ENCODE assay signal across 14 cellular contexts in genomic region chr1:111563619-111564018, GRCh38. TPM values are rescaled to one million over a fixed set of nuclear protein-coding genes. Genes with fewer than 3 reads are reported as not detected.
A peak's percentile ranks its signal among the peaks of the same experiment; 100 is the strongest.
DNase-seq lines count a peak whose midpoint lies in the region; ATAC-seq, FAIRE-seq and TF ChIP-seq lines count a peak whose summit lies in the region.
"Had no signal": no experiment of that assay in that cellular context is flagged by ENCODE, and none has a peak within 500 bp of the region (broad histone marks: within the 10 kb centered on the region; RNA-seq: fewer than 3 reads in every experiment).

No MANE protein-coding gene starts in this region.

- FAIRE-seq in GM19239 (lab: Jason Lieb, UNC), result no peak
- FAIRE-seq: pancreas had no signal

- ATAC-seq in GM18870 (IDR thresholded peaks at IDR 0.05; ENCODE audit: unreplicated experiment), result no peak
- ATAC-seq: stimulated activated memory B cell treated with anti-CD40 and anti-IgM and Interleukin-4, amounts not matched to agents 10 μg/mL and 1 μg/mL and 100 μg/mL, for 72 hours had no signal

- no peaks in the 10 kb centered on the region for H3K27me3 ChIP-seq in kidney epithelial cell (ENCODE audit: control insufficient read depth, insufficient read depth, low read length)
- H3K27me3 ChIP-seq: BLaER1 treated with 17β-estradiol and CSF1 and Interleukin-3, amounts not matched to agents 10 nM and 100 nM; cardiac muscle cell; pancreas had no signal

- no peaks in the 10 kb centered on the region for H3K36me3 ChIP-seq in kidney epithelial cell (ENCODE audit: control insufficient read depth, insufficient read depth, low read length)
- H3K36me3 ChIP-seq: BLaER1 treated with 17β-estradiol and CSF1 and Interleukin-3, amounts not matched to agents 10 nM and 100 nM; cardiac muscle cell; pancreas had no signal

- TF ChIP-seq CTCF in kidney epithelial cell (IDR thresholded peaks at IDR 0.05; ENCODE audit: insufficient read depth, low read length, poor library complexity, severe bottlenecking), result no peak

- DNase-seq in AG08396 (ENCODE audit: low spot score), result peak; percentile 50
- DNase-seq in HT1080 (ENCODE audit: low read depth), result peak; percentile 86
- DNase-seq in astrocyte of the hippocampus (ENCODE audit: low read depth, low spot score), result peak; percentile 76
- peak; percentile 58 for DNase-seq in kidney epithelial cell (ENCODE audit: low read depth)
- no peak for DNase-seq in GM19239 (ENCODE audit: insufficient read length, low spot score)
- no peak for DNase-seq in NCI-H2029 treated with DMSO at 0.1 percent for 48 hours (lab: John Stamatoyannopoulos, UW)
- DNase-seq in T-helper 1 cell, result no peak
- DNase-seq: NCI-H2227 treated with DMSO at 0.1 percent for 48 hours; pancreas; stimulated activated CD4-positive, alpha-beta T cell treated with anti-CD3 and anti-CD28 coated beads, Interleukin-4, amount 100 ng/mL, for 24 hours had no signal

- no peak overlapping the region for H3K4me3 ChIP-seq in kidney epithelial cell (ENCODE audit: low read depth, low read length)
- H3K4me3 ChIP-seq: BLaER1 treated with 17β-estradiol and CSF1 and Interleukin-3, amounts not matched to agents 10 nM and 100 nM; cardiac muscle cell; pancreas had no signal

RNA-seq across cellular contexts. Expression of gene RAP1A, which starts 56.0 kb away (rescaled TPM):
- total RNA-seq in HT1080 (2014; rRNA removed; shearing (Covaris generic)), result 23.3 and 43.0 TPM in 2 replicates
- polyA plus RNA-seq in HT1080 (2015; cell fraction: cytosol; rRNA removed), result 71.0 and 87.8 TPM in 2 replicates
- 22.1 and 25.3 TPM in 2 replicates for polyA plus RNA-seq in HT1080 (2015; cell fraction: nucleus; rRNA removed)
- total RNA-seq in kidney epithelial cell, result 39.2 and 42.8 TPM in 2 replicates

Comparison
In these comparisons a context has a peak if more than half of its experiments do, and no peak if none do; other contexts are left out.
1. DNase-seq: peak in AG08396 (single experiment), HT1080 (single experiment), astrocyte of the hippocampus (single experiment) and kidney epithelial cell (single experiment); none in GM19239 (single experiment), NCI-H2029 treated with DMSO at 0.1 percent for 48 hours (single experiment) and T-helper 1 cell (0 of 5).